ENCODE assay signal across 10 cellular contexts in genomic region chr1:155134322-155134721, GRCh38. TPM values are rescaled to one million over a fixed set of nuclear protein-coding genes. Genes with fewer than 3 reads are reported as not detected.
DNase-seq lines count a peak whose midpoint lies in the region; ATAC-seq, FAIRE-seq and TF ChIP-seq lines count a peak whose summit lies in the region.
"Had no signal": no experiment of that assay in that cellular context is flagged by ENCODE, and none has a peak within 500 bp of the region (broad histone marks: within the 10 kb centered on the region; RNA-seq: fewer than 3 reads in every experiment).

No MANE protein-coding gene starts in this region.

- peak overlapping the region; percentile 45 for H3K9ac ChIP-seq in PC-3 (ENCODE audit: low read length)
- H3K9ac ChIP-seq in endothelial cell of umbilical vein (replicated peaks; ENCODE audit: extremely low read depth, insufficient read depth, low read length): no peak overlapping the region

- H3K79me2 ChIP-seq in PC-3 (ENCODE audit: low read length) (peaks cover 48% of the 10 kb centered on the region), endothelial cell of umbilical vein (ENCODE audit: control insufficient read depth, insufficient read depth, low read length) (peaks cover 44% of the 10 kb centered on the region)

- H3K36me3 Mint-ChIP-seq in CD4-positive, alpha-beta T cell (ENCODE audit: low read depth): peaks cover 39% of the 10 kb centered on the region

- no peaks in the 10 kb centered on the region for H3K27me3 ChIP-seq in CD4-positive, alpha-beta T cell (ENCODE audit: control insufficient read depth, insufficient read depth, low read length)
- H3K27me3 ChIP-seq in PC-3 (ENCODE audit: low read length): no peaks in the 10 kb centered on the region
- H3K27me3 ChIP-seq in endothelial cell of umbilical vein (ENCODE audit: control insufficient read depth in 2 of 2, insufficient read depth in 2 of 2, low read length in 2 of 2): no peaks in the 10 kb centered on the region
- no peaks in the 10 kb centered on the region for H3K27me3 ChIP-seq in pancreas

- peaks cover 9% of the 10 kb centered on the region for H3K27me3 Mint-ChIP-seq in CD4-positive, alpha-beta T cell

- H4K20me1 ChIP-seq in PC-3 (ENCODE audit: low read length): no peaks in the 10 kb centered on the region
- H4K20me1 ChIP-seq in endothelial cell of umbilical vein (replicated peaks; ENCODE audit: control insufficient read depth, extremely low read depth, insufficient read depth, low read length): no peaks in the 10 kb centered on the region

- H2AFZ ChIP-seq in PC-3 (ENCODE audit: low read length) (no peak overlapping the region), endothelial cell of umbilical vein (ENCODE audit: low read depth, low read length) (no peak overlapping the region)

- peak overlapping the region; percentile 87 for H3K4me3 ChIP-seq in PC-3 (ENCODE audit: low read length)
- no peak overlapping the region for H3K4me3 ChIP-seq in endothelial cell of umbilical vein (replicated peaks in 1 of 3; ENCODE audit: insufficient read depth in 1 of 3, low read depth in 1 of 3, low read length in 3 of 3)
- peak overlapping the region in 1 of 4 donors; percentile 63 for H3K4me3 ChIP-seq in pancreas

- intact Hi-C loops in CD4-positive, alpha-beta T cell (cut with DNase I, micrococcal nuclease): no loop called here
- intact Hi-C loops in PC-3 (cut with micrococcal nuclease) (no loop called here), endothelial cell of umbilical vein (cut with micrococcal nuclease) (no loop called here), pancreas (cut with DNase I) (no loop called here)

- H3K4me3 Mint-ChIP-seq in CD4-positive, alpha-beta T cell: peak overlapping the region; percentile 95

- no peak for ATAC-seq in CD4-positive, alpha-beta T cell (ENCODE audit: poor library complexity)
- ATAC-seq in PC-3 (no peak), pancreas (no peak), HG03354 (IDR thresholded peaks at IDR 0.05; ENCODE audit: poor library complexity, severe bottlenecking, unreplicated experiment) (no peak)

- no peaks in the 10 kb centered on the region for H3K9me3 ChIP-seq in CD4-positive, alpha-beta T cell (ENCODE audit: control insufficient read depth, low read length)
- no peaks in the 10 kb centered on the region for H3K9me3 ChIP-seq in PC-3 (ENCODE audit: low read length)
- H3K9me3 ChIP-seq in endothelial cell of umbilical vein (replicated peaks; ENCODE audit: control insufficient read depth, insufficient read depth, low read length): no peaks in the 10 kb centered on the region
- no peaks in the 10 kb centered on the region for H3K9me3 ChIP-seq in pancreas

- no peaks in the 10 kb centered on the region for H3K9me1 ChIP-seq in endothelial cell of umbilical vein (replicated peaks; ENCODE audit: control insufficient read depth, extremely low read depth, insufficient read depth, low read length)

- DNase-seq in CD4-positive, alpha-beta T cell: no peak
- DNase-seq in PC-3 (peak; percentile 19), endothelial cell of umbilical vein (ENCODE audit: low read depth, low spot score) (peak; percentile 18), pancreas (peak in 2 of 6 donors; percentile 22 to 49), HPDE6-E6E7 (ENCODE audit: extremely low spot score) (no peak), NCI-H2171 treated with DMSO at 0.1 percent for 48 hours (lab: John Stamatoyannopoulos, UW) (no peak), NCI-H748 (lab: John Stamatoyannopoulos, UW; ENCODE audit: unreplicated experiment) (no peak)

- CTCF ChIA-PET in CD4-positive, alpha-beta T cell (lab: Charles Lee): interaction anchor here (1.3 to 2.0 kb wide), 2 partner anchors 38 to 43 kb away, joined by 7 read pairs; partner anchors contain the start of gene KRTCAP2
- CTCF ChIA-PET in PC-3 (lab: Charles Lee): interaction anchor here (0.6 to 1.8 kb wide), 6 partner anchors 33 to 83 kb away, joined by 3 to 8 read pairs (median 4); partner anchors contain the start of genes ADAM15 and KRTCAP2
- CTCF ChIA-PET in endothelial cell of umbilical vein (lab: Charles Lee): interaction anchor here (0.9 to 15.5 kb wide), 8 partner anchors 10 to 59 kb away, joined by 3 to 204 read pairs (median 5); partner anchors contain the start of gene KRTCAP2

- POLR2A ChIA-PET in CD4-positive, alpha-beta T cell (lab: Charles Lee): interaction anchor here (2.3 kb wide), 1 partner anchor 8 kb away, joined by 10 read pairs; no protein-coding TSS in a partner anchor
- POLR2A ChIA-PET in PC-3 (lab: Charles Lee; ENCODE audit: unreplicated experiment) (interaction anchor here (0.6 to 1.0 kb wide), 3 partner anchors 9 to 119 kb away, joined by 3 to 5 read pairs (median 4); partner anchors contain the start of gene KRTCAP2), endothelial cell of umbilical vein (lab: Charles Lee) (interaction anchor here (1.3 to 1.5 kb wide), 2 partner anchors 33 to 39 kb away, joined by 3 to 4 read pairs; partner anchors contain the start of gene KRTCAP2)

- peaks cover 64% of the 10 kb centered on the region for H3K4me1 ChIP-seq in PC-3 (ENCODE audit: insufficient read depth, low read length)
- H3K4me1 ChIP-seq in endothelial cell of umbilical vein (ENCODE audit: control insufficient read depth, extremely low read depth, insufficient read depth, low read length): peaks cover 50% of the 10 kb centered on the region
- peaks cover 33 to 62% (median 36%) of the 10 kb centered on the region in 3 donors for H3K4me1 ChIP-seq in pancreas

- TF ChIP-seq CTCF in CD4-positive, alpha-beta T cell (IDR thresholded peaks at IDR 0.05): no peak
- TF ChIP-seq CTCF in PC-3 (conservative IDR thresholded peaks at IDR 0.05; ENCODE audit: low read depth, low read length) (0 out of 2 replicates have a peak, but pooled peaks have one; percentile 23), endothelial cell of umbilical vein (IDR thresholded peaks at IDR 0.05; ENCODE audit: extremely low read depth in 1 of 2, insufficient read depth in 1 of 2, low read depth in 1 of 2, low read length in 2 of 2) (no peak), pancreas (IDR thresholded peaks at IDR 0.05) (no peak)

- dilution Hi-C loops in endothelial cell of umbilical vein (cut with MboI; ENCODE audit: extremely low pct_ligation_motif_present, low sequenced_read_pairs): no loop called here

- H3K4me2 ChIP-seq in PC-3 (ENCODE audit: low read length) (peak overlapping the region; percentile 76), endothelial cell of umbilical vein (ENCODE audit: insufficient read depth, low read length) (peak overlapping the region; percentile 82)

- 41 to 61% methylated on average over 1 of the region's 1 CpG for WGBS in pancreas, 2 donors

- H3K27ac Mint-ChIP-seq in CD4-positive, alpha-beta T cell: peak overlapping the region; percentile 98

- TF ChIP-seq POLR2A in endothelial cell of umbilical vein (IDR thresholded peaks at IDR 0.05; ENCODE audit: low read depth, low read length): no peak

- H3K36me3 ChIP-seq in PC-3 (ENCODE audit: low read depth, low read length) (peaks cover 26% of the 10 kb centered on the region), endothelial cell of umbilical vein (ENCODE audit: control insufficient read depth in 2 of 2, extremely low read depth in 1 of 2, insufficient read depth in 2 of 2, low read length in 2 of 2) (peaks cover 22 to 35% of the 10 kb centered on the region in 2 experiments), pancreas (peaks cover 0 to 31% (median 19%) of the 10 kb centered on the region in 3 donors)

- FAIRE-seq in endothelial cell of umbilical vein (lab: Jason Lieb, UNC): no peak
- no peak for FAIRE-seq in pancreas (lab: Jason Lieb, UNC)

- peaks cover 55% of the 10 kb centered on the region for H3K4me1 Mint-ChIP-seq in CD4-positive, alpha-beta T cell (ENCODE audit: low read depth)

- BruUV-seq in PC-3 (replicated peaks; lab: Mats Ljungman, UMichigan): no TSS peak
- BruUV-seq in endothelial cell of umbilical vein (replicated peaks; lab: Mats Ljungman, UMichigan): no TSS peak

- H3K9me2 ChIP-seq in PC-3 (replicated peaks; ENCODE audit: low read length): no peaks in the 10 kb centered on the region

- no peaks in the 10 kb centered on the region for H3F3A ChIP-seq in PC-3 (ENCODE audit: low read length, unreplicated experiment)

- peak overlapping the region; percentile 99 for H3K27ac ChIP-seq in CD4-positive, alpha-beta T cell (ENCODE audit: low read depth, low read length)
- H3K27ac ChIP-seq in PC-3 (ENCODE audit: low read length) (peak overlapping the region; percentile 94), endothelial cell of umbilical vein (ENCODE audit: insufficient read depth, low read depth, low read length) (peak overlapping the region; percentile 98), pancreas (peak overlapping the region; percentile 87 to 99 (median 98))

- no peaks in the 10 kb centered on the region for H3K9me3 Mint-ChIP-seq in CD4-positive, alpha-beta T cell

RNA-seq across cellular contexts. Expression of gene SLC50A1, which starts 1.3 kb away (rescaled TPM):
- 10 to 100 TPM; 10.2 to 12.5 TPM for total RNA-seq in CD4-positive, alpha-beta T cell
- total RNA-seq in PC-3 (2014; rRNA removed): 59.2 and 75.2 TPM in 2 replicates
- 29.5 and 30.8 TPM in 2 replicates for total RNA-seq in endothelial cell of umbilical vein
- 66.1 and 70.4 TPM in 2 replicates for polyA plus RNA-seq in endothelial cell of umbilical vein
- 50.3 and 53.2 TPM in 2 replicates for polyA plus RNA-seq in endothelial cell of umbilical vein (2011; cell fraction: cytosol; rRNA removed)
- 19.9 and 27.1 TPM in 2 replicates for polyA plus RNA-seq in endothelial cell of umbilical vein (2011; cell fraction: nucleus; rRNA removed)
- polyA plus RNA-seq in endothelial cell of umbilical vein (2012): 24.9 and 28.5 TPM in 2 replicates
- polyA minus RNA-seq in endothelial cell of umbilical vein: 37.9 and 44.6 TPM in 2 replicates
- 24.1 TPM for polyA minus RNA-seq in endothelial cell of umbilical vein (2011; cell fraction: cytosol; rRNA and poly(A)+ RNA removed)
- 9.4 and 13.5 TPM in 2 replicates for polyA minus RNA-seq in endothelial cell of umbilical vein (2011; cell fraction: nucleus; rRNA and poly(A)+ RNA removed)
- 10 to 100 TPM; 18.7 to 33.3 (median 26.2) TPM for total RNA-seq in pancreas
- polyA plus RNA-seq in pancreas: 10 to 100 TPM; 32.8 to 33.0 TPM

RNA-seq across cellular contexts. Expression of gene DPM3, which starts 6.0 kb away (rescaled TPM):
- total RNA-seq in CD4-positive, alpha-beta T cell: 10 to 100 TPM; 17.6 to 20.5 TPM
- 53.6 and 74.3 TPM in 2 replicates for total RNA-seq in PC-3 (2014; rRNA removed)
- 69.6 and 78.8 TPM in 2 replicates for total RNA-seq in endothelial cell of umbilical vein
- polyA plus RNA-seq in endothelial cell of umbilical vein: 258 and 315 TPM in 2 replicates
- 105 and 126 TPM in 2 replicates for polyA plus RNA-seq in endothelial cell of umbilical vein (2011; cell fraction: cytosol; rRNA removed)
- polyA plus RNA-seq in endothelial cell of umbilical vein (2011; cell fraction: nucleus; rRNA removed): 31.3 and 32.5 TPM in 2 replicates
- polyA plus RNA-seq in endothelial cell of umbilical vein (2012): 62.2 and 63.4 TPM in 2 replicates
- 16.3 and 17.2 TPM in 2 replicates for polyA minus RNA-seq in endothelial cell of umbilical vein
- polyA minus RNA-seq in endothelial cell of umbilical vein (2011; cell fraction: cytosol; rRNA and poly(A)+ RNA removed): 39.9 TPM
- polyA minus RNA-seq in endothelial cell of umbilical vein (2011; cell fraction: nucleus; rRNA and poly(A)+ RNA removed): 3.8 and 6.2 TPM in 2 replicates
- total RNA-seq in pancreas: 10 to 100 TPM; 39.4 to 46.5 (median 42.3) TPM
- 100 to 1,000 TPM; 211 to 227 TPM for polyA plus RNA-seq in pancreas

RNA-seq across cellular contexts. Expression of gene EFNA1, which starts 6.6 kb away (rescaled TPM):
- 1 to 10 TPM; 4.2 to 5.9 TPM for total RNA-seq in CD4-positive, alpha-beta T cell
- total RNA-seq in PC-3 (2014; rRNA removed) (29.4 and 49.9 TPM in 2 replicates), endothelial cell of umbilical vein (107 and 111 TPM in 2 replicates), pancreas (10 to 100 TPM; 19.5 to 45.9 (median 30.4) TPM)
- polyA plus RNA-seq in endothelial cell of umbilical vein (289 and 295 TPM in 2 replicates), pancreas (10 to 100 TPM; 47.9 to 91.7 TPM)
- 268 and 300 TPM in 2 replicates for polyA plus RNA-seq in endothelial cell of umbilical vein (2011; cell fraction: cytosol; rRNA removed)
- 383 and 395 TPM in 2 replicates for polyA plus RNA-seq in endothelial cell of umbilical vein (2011; cell fraction: nucleus; rRNA removed)
- 46.9 and 49.6 TPM in 2 replicates for polyA plus RNA-seq in endothelial cell of umbilical vein (2012)
- polyA minus RNA-seq in endothelial cell of umbilical vein: 211 and 255 TPM in 2 replicates
- 133 TPM for polyA minus RNA-seq in endothelial cell of umbilical vein (2011; cell fraction: cytosol; rRNA and poly(A)+ RNA removed)
- polyA minus RNA-seq in endothelial cell of umbilical vein (2011; cell fraction: nucleus; rRNA and poly(A)+ RNA removed): 87.5 and 107 TPM in 2 replicates
- total RNA-seq: fibroblast of villous mesenchyme; T-helper 1 cell treated with Interleukin-12 subunit alpha and Interleukin-12 subunit beta and Interleukin-4 antibody, amounts not matched to agents 30 ng/mL and 1 ng/mL, for 36 hours had no signal

RNA-seq across cellular contexts. Expression of gene KRTCAP2, which starts 38.8 kb away (rescaled TPM):
- total RNA-seq in CD4-positive, alpha-beta T cell: 10 to 100 TPM; 77.8 TPM
- total RNA-seq in PC-3 (2014; rRNA removed) (241 and 257 TPM in 2 replicates), endothelial cell of umbilical vein (170 and 207 TPM in 2 replicates), pancreas (100 to 1,000 TPM in 4 of 6 donors, 10 to 100 TPM in 2; 91.8 to 119 (median 102) TPM)
- polyA plus RNA-seq in endothelial cell of umbilical vein (362 and 409 TPM in 2 replicates), pancreas (100 to 1,000 TPM; 182 to 238 TPM)
- 298 and 301 TPM in 2 replicates for polyA plus RNA-seq in endothelial cell of umbilical vein (2011; cell fraction: cytosol; rRNA removed)
- polyA plus RNA-seq in endothelial cell of umbilical vein (2011; cell fraction: nucleus; rRNA removed): 92.2 and 112 TPM in 2 replicates
- 200 and 222 TPM in 2 replicates for polyA plus RNA-seq in endothelial cell of umbilical vein (2012)
- 246 and 346 TPM in 2 replicates for polyA minus RNA-seq in endothelial cell of umbilical vein
- polyA minus RNA-seq in endothelial cell of umbilical vein (2011; cell fraction: cytosol; rRNA and poly(A)+ RNA removed): 286 TPM
- polyA minus RNA-seq in endothelial cell of umbilical vein (2011; cell fraction: nucleus; rRNA and poly(A)+ RNA removed): 38.0 and 44.5 TPM in 2 replicates

RNA-seq across cellular contexts. Expression of gene TRIM46, which starts 39.3 kb away (rescaled TPM):
- 1 to 10 TPM; 2.9 to 3.0 TPM for total RNA-seq in CD4-positive, alpha-beta T cell
- 4.1 and 5.4 TPM in 2 replicates for total RNA-seq in PC-3 (2014; rRNA removed)
- total RNA-seq in endothelial cell of umbilical vein: 9.6 and 10.0 TPM in 2 replicates
- 9.5 and 12.7 TPM in 2 replicates for polyA plus RNA-seq in endothelial cell of umbilical vein
- polyA plus RNA-seq in endothelial cell of umbilical vein (2011; cell fraction: cytosol; rRNA removed): 4.9 and 5.8 TPM in 2 replicates
- 20.9 and 24.0 TPM in 2 replicates for polyA plus RNA-seq in endothelial cell of umbilical vein (2011; cell fraction: nucleus; rRNA removed)
- polyA plus RNA-seq in endothelial cell of umbilical vein (2012): 5.6 and 7.1 TPM in 2 replicates
- polyA minus RNA-seq in endothelial cell of umbilical vein: 7.2 and 10.3 TPM in 2 replicates
- not detected for polyA minus RNA-seq in endothelial cell of umbilical vein (2011; cell fraction: cytosol; rRNA and poly(A)+ RNA removed)
- 10.0 and 11.3 TPM in 2 replicates for polyA minus RNA-seq in endothelial cell of umbilical vein (2011; cell fraction: nucleus; rRNA and poly(A)+ RNA removed)
- under 1 TPM; 0.19 to 0.59 (median 0.33) TPM for total RNA-seq in pancreas
- 1 to 10 TPM; 1.2 to 4.1 TPM for polyA plus RNA-seq in pancreas

Comparison
In these comparisons a context has a peak if more than half of its experiments do, and no peak if none do; other contexts are left out.
1. DNase-seq: peak in PC-3 (single experiment) and endothelial cell of umbilical vein (single experiment); none in CD4-positive, alpha-beta T cell (0 of 10), HPDE6-E6E7 (single experiment), NCI-H2171 treated with DMSO at 0.1 percent for 48 hours (single experiment) and NCI-H748 (single experiment).
2. Peak in every context shown above with its lines, with median percentiles within 50 percentile points of each other: H3K27ac ChIP-seq.